In the genomic region with DNA sequence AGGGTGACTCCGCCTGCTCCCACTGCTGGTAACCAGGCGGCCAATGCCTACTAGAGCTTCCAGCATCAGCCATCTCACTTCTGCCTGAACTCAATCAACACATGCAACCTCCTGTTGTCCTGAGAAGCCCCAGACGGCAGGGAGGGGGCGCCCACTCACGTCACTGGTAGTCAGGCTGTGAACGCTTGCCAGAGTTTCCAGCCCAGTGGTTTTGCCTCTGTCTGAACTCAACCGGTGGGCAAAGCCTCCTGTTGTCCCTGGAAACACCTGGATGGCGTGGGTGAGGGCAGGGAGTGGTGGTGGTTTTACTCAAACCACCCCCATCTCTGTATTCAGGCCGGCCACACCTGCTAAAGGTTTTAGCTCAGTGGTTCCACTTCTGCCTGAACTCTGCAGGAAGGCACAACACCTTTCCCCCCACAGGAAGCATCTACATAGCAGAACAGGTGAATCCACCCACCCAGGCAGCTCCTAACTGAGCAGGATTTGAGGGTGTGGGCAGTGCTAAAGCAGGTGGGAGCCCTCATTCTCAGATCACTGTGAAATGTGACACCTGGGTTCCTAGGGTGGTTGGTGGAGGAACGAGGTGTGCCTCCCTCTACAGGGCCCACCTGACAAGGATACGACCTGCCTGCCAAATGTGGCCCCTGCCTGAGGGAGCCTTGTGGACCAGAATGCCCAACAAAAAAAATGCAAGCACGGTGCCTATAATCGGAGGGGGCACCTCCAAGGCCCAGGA, we compare ENCODE assay signal across 10 cellular contexts.
A peak's percentile ranks its signal among the peaks of the same experiment; 100 is the strongest.
DNase-seq lines count a peak whose midpoint lies in the region; ATAC-seq, FAIRE-seq and TF ChIP-seq lines count a peak whose summit lies in the region.
"Had no signal": no experiment of that assay in that cellular context is flagged by ENCODE, and none has a peak within 500 bp of the region (broad histone marks: within the 10 kb centered on the region; RNA-seq: fewer than 3 reads in every experiment).

No MANE protein-coding gene starts in this region.

- FAIRE-seq in D721Med (lab: Jason Lieb, UNC), result no peak
- FAIRE-seq: keratinocyte had no signal

- POLR2A ChIA-PET in GM10248 (lab: Yijun Ruan, JAX), result no interaction called here

- H3K4me3 ChIP-seq in epithelial cell of proximal tubule (ENCODE audit: low read depth, low read length), result no peak overlapping the region

- CTCF ChIA-PET in GM10248 (lab: Yijun Ruan, JAX), result interaction anchor here (0.8 to 1.9 kb wide), 13 partner anchors 9 to 1816 kb away, joined by 3 to 13 read pairs (median 4); no protein-coding TSS in a partner anchor

- TF ChIP-seq CTCF in epithelial cell of proximal tubule (conservative IDR thresholded peaks at IDR 0.05; ENCODE audit: low read depth, low read length) (peak; percentile 19), GM10248 (IDR thresholded peaks at IDR 0.05; ENCODE audit: control extremely low read depth, extremely low read depth, low read depth, missing control alignments) (no peak), D721Med (IDR thresholded peaks at IDR 0.05; ENCODE audit: insufficient read depth, missing control alignments) (no peak)

- ATAC-seq in GM21576 (IDR thresholded peaks at IDR 0.05; ENCODE audit: unreplicated experiment) (peak; percentile 35), HG03342 (IDR thresholded peaks at IDR 0.05; ENCODE audit: unreplicated experiment) (peak; percentile 40)

- DNase-seq in ELF-1 (ENCODE audit: low read depth, low spot score), result peak; percentile 27
- no peak for DNase-seq in epithelial cell of proximal tubule (ENCODE audit: low read depth)
- DNase-seq in COLO829 (ENCODE audit: low spot score), result no peak
- no peak for DNase-seq in GM10248 (ENCODE audit: extremely low spot score)
- no peak for DNase-seq in D721Med (ENCODE audit: insufficient read length, low spot score)
- no peak for DNase-seq in NCI-H1694 (lab: John Stamatoyannopoulos, UW)
- DNase-seq: effector CD8-positive, alpha-beta T cell had no signal
